In the genomic region with DNA sequence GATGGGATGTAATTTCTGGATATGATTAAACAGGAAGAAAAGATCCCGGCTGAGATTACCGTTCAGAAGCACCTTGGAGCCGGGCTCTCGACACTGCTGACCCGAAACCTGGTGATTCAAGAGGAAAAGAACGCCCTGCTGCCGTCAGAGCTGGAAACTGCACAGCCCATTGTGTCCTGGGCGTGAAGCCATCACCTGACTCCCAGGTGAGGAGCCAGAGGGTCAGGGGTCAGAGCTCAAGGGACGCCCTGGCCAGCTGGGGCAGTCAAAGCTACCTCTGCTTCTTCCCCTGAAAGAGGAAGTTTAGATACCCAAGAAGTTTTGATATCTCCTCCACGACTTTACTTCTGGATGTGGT, we compare ENCODE assay signal across 14 cellular contexts. TPM values are rescaled to one million over a fixed set of nuclear protein-coding genes. Genes with fewer than 3 reads are reported as not detected.
DNase-seq lines count a peak whose midpoint lies in the region; ATAC-seq, FAIRE-seq and TF ChIP-seq lines count a peak whose summit lies in the region.
"Had no signal": no experiment of that assay in that cellular context is flagged by ENCODE, and none has a peak within 500 bp of the region (broad histone marks: within the 10 kb centered on the region; RNA-seq: fewer than 3 reads in every experiment).

No MANE protein-coding gene starts in this region.

- H3K27me3 ChIP-seq in PC-3 (ENCODE audit: low read length) (no peaks in the 10 kb centered on the region), small intestine (ENCODE audit: control insufficient read depth in 2 of 2, insufficient read depth in 2 of 2, low read length in 2 of 2) (no peaks in the 10 kb centered on the region)

- H3K36me3 ChIP-seq in PC-3 (ENCODE audit: low read depth, low read length) (no peaks in the 10 kb centered on the region), small intestine (ENCODE audit: control insufficient read depth in 2 of 2, insufficient read depth in 2 of 2, low read length in 2 of 2) (no peaks in the 10 kb centered on the region)
- H3K36me3 ChIP-seq: suprapubic skin had no signal

- FAIRE-seq in small intestine (lab: Jason Lieb, UNC), result no peak

- ATAC-seq in PC-3 (peak; percentile 43), esophagus mucosa (peak; percentile 70), GM19467 (IDR thresholded peaks at IDR 0.05; ENCODE audit: unreplicated experiment) (no peak), HG02852 (IDR thresholded peaks at IDR 0.05; ENCODE audit: unreplicated experiment) (no peak)
- ATAC-seq: activated T-cell treated with anti-CD3 and anti-CD28 coated beads, Interleukin-2, amount 50 U/mL, for 4 hours had no signal

- no peaks in the 10 kb centered on the region for H4K20me1 ChIP-seq in PC-3 (ENCODE audit: low read length)

- intact Hi-C loops in PC-3 (cut with micrococcal nuclease), result no loop called here

- POLR2A ChIA-PET in PC-3 (lab: Charles Lee; ENCODE audit: unreplicated experiment), result interaction anchor here (0.6 kb wide), 1 partner anchor 31 kb away, joined by 5 read pairs; no protein-coding TSS in a partner anchor

- peak overlapping the region; percentile 77 for H3K4me2 ChIP-seq in PC-3 (ENCODE audit: low read length)

- H3K9ac ChIP-seq in PC-3 (ENCODE audit: low read length), result peak overlapping the region; percentile 77

- H3K4me3 ChIP-seq in PC-3 (ENCODE audit: low read length) (peak overlapping the region; percentile 45; the same call in 1 of the 2 replicates), small intestine (ENCODE audit: low read depth in 1 of 2, low read length in 2 of 2) (no peak overlapping the region)
- H3K4me3 ChIP-seq: suprapubic skin had no signal

- TSS peak; percentile 56 for BruUV-seq in PC-3 (replicated peaks; lab: Mats Ljungman, UMichigan)

- H3K4me1 ChIP-seq in PC-3 (ENCODE audit: insufficient read depth, low read length) (peaks cover 48% of the 10 kb centered on the region), small intestine (ENCODE audit: control insufficient read depth in 2 of 2, insufficient read depth in 1 of 2, low read depth in 1 of 2, low read length in 1 of 2) (peaks cover 0 to 3% of the 10 kb centered on the region in 2 donors)

- CTCF ChIA-PET in PC-3 (lab: Charles Lee), result no interaction called here

- H2AFZ ChIP-seq in PC-3 (ENCODE audit: low read length), result no peak overlapping the region

- H3K9me3 ChIP-seq in PC-3 (ENCODE audit: low read length) (no peaks in the 10 kb centered on the region), small intestine (ENCODE audit: control insufficient read depth, low read depth) (no peaks in the 10 kb centered on the region)
- H3K9me3 ChIP-seq: suprapubic skin had no signal

- no peaks in the 10 kb centered on the region for H3F3A ChIP-seq in PC-3 (ENCODE audit: low read length, unreplicated experiment)

- no peaks in the 10 kb centered on the region for H3K9me2 ChIP-seq in PC-3 (replicated peaks; ENCODE audit: low read length)

- peak; percentile 66 for DNase-seq in HPDE6-E6E7 (ENCODE audit: extremely low spot score)
- DNase-seq in PC-3, result peak; percentile 65
- peak; percentile 87 for DNase-seq in small intestine
- DNase-seq in Ammon's horn (ENCODE audit: low spot score), result no peak
- DNase-seq: activated CD4-positive, alpha-beta T cell treated with anti-CD3 and anti-CD28 coated beads, Interleukin-2, amount 50 U/mL, for 4 hours; activated naive CD8-positive, alpha-beta T cell treated with anti-CD3 and anti-CD28 coated beads, Interleukin-2, amount 10 ng/mL, durations not matched to agents 7 days and 5 days; activated T-cell treated with anti-CD3 and anti-CD28 coated beads, Interleukin-2, amount 50 U/mL, for 4 hours; head of caudate nucleus; NCI-H1436 treated with DMSO at 0.1 percent for 48 hours had no signal

- H3K27ac ChIP-seq in PC-3 (ENCODE audit: low read length), result peak overlapping the region; percentile 85
- peak overlapping the region; percentile 33 to 95 for H3K27ac ChIP-seq in small intestine (ENCODE audit: low read depth in 1 of 2, low read length in 1 of 2)
- H3K27ac ChIP-seq: HL-60, suprapubic skin had no signal

- no peaks in the 10 kb centered on the region for H3K79me2 ChIP-seq in PC-3 (ENCODE audit: low read length)

- WGBS in small intestine, 3 donors, result 18 to 47% (median 22%) methylated on average over 10 of the region's 10 CpGs

- no peak for TF ChIP-seq CTCF in PC-3 (conservative IDR thresholded peaks at IDR 0.05; ENCODE audit: low read depth, low read length)

RNA-seq across cellular contexts. Expression of a gene that starts 17.8 kb away (rescaled TPM):
- 48.2 and 58.3 TPM in 2 replicates for total RNA-seq in PC-3 (2014; rRNA removed)
- total RNA-seq in esophagus mucosa, result 3.0 TPM
- polyA plus RNA-seq in small intestine, result 10 to 100 TPM; 32.7 to 49.2 (median 39.8) TPM

Comparison
In these comparisons a context has a peak if more than half of its experiments do, and no peak if none do; other contexts are left out.
1. ATAC-seq: peak in PC-3 (single experiment) and esophagus mucosa (single experiment); none in GM19467 (single experiment) and HG02852 (single experiment).
2. RNA of a gene that starts 17.8 kb away (total RNA-seq): 48.2 to 58.3 TPM in PC-3; 3.0 TPM in esophagus mucosa (single experiment); every median in the first group is over 10 times any median in the second.